ENCODE assay signal across 11 cellular contexts in genomic region chr11:68338041-68338800, GRCh38. TPM values are rescaled to one million over a fixed set of nuclear protein-coding genes. Genes with fewer than 3 reads are reported as not detected.
DNase-seq lines count a peak whose midpoint lies in the region; ATAC-seq and TF ChIP-seq lines count a peak whose summit lies in the region.
"Had no signal": no experiment of that assay in that cellular context is flagged by ENCODE, and none has a peak within 500 bp of the region (broad histone marks: within the 10 kb centered on the region; RNA-seq: fewer than 3 reads in every experiment).

No MANE protein-coding gene starts in this region.

- DNase-seq in CD4-positive, alpha-beta T cell: no peak
- DNase-seq in RWPE2 (ENCODE audit: low spot score): no peak
- DNase-seq in fibroblast of peridontal ligament (ENCODE audit: extremely low read depth): peak; percentile 99
- peak; percentile 89 for DNase-seq in posterior vena cava (ENCODE audit: low spot score)
- no peak for DNase-seq in kidney tubule cell (ENCODE audit: low spot score)
- DNase-seq in GM10266 (ENCODE audit: extremely low spot score): no peak
- DNase-seq: cortex of kidney; NCI-H82; stimulated activated CD4-positive, alpha-beta T cell treated with anti-CD3 and anti-CD28 coated beads, Interleukin-2, amount 100 ng/mL, for 24 hours had no signal

- POLR2A ChIA-PET in CD4-positive, alpha-beta T cell (lab: Charles Lee): interaction anchor here (1.2 kb wide), 1 partner anchor 10 kb away, joined by 6 read pairs; no protein-coding TSS in a partner anchor

- no peak overlapping the region for H3K4me3 ChIP-seq in RWPE2 (ENCODE audit: severe bottlenecking)

- TF ChIP-seq CTCF in CD4-positive, alpha-beta T cell (IDR thresholded peaks at IDR 0.05): no peak
- no peak for TF ChIP-seq CTCF in RWPE2 (IDR thresholded peaks at IDR 0.05; ENCODE audit: poor library complexity, severe bottlenecking)
- no peak for TF ChIP-seq CTCF in GM10266 (IDR thresholded peaks at IDR 0.05; ENCODE audit: control insufficient read depth, insufficient read depth, low read depth, missing control alignments)

- H3K36me3 ChIP-seq in RWPE2 (ENCODE audit: low read depth): no peaks in the 10 kb centered on the region

- H3K27ac ChIP-seq in CD4-positive, alpha-beta T cell (ENCODE audit: low read depth, low read length): no peak overlapping the region
- H3K27ac ChIP-seq in RWPE2 (ENCODE audit: poor library complexity, severe bottlenecking): peak overlapping the region; percentile 40

- no peak overlapping the region for H3K4me3 Mint-ChIP-seq in CD4-positive, alpha-beta T cell

- CTCF ChIA-PET in CD4-positive, alpha-beta T cell (lab: Charles Lee): no interaction called here

- intact Hi-C loops in CD4-positive, alpha-beta T cell (cut with DNase I, micrococcal nuclease): no loop called here
- intact Hi-C loops in posterior vena cava (cut with DNase I): no loop called here

- H3K36me3 Mint-ChIP-seq in CD4-positive, alpha-beta T cell (ENCODE audit: low read depth): no peaks in the 10 kb centered on the region

- peaks cover 53% of the 10 kb centered on the region for H3K4me1 Mint-ChIP-seq in CD4-positive, alpha-beta T cell (ENCODE audit: low read depth)

- ATAC-seq in CD4-positive, alpha-beta T cell (ENCODE audit: poor library complexity): no peak
- ATAC-seq in RWPE2 (ENCODE audit: low read depth): peak; percentile 61
- no peak for ATAC-seq in HG03460 (IDR thresholded peaks at IDR 0.05; ENCODE audit: unreplicated experiment)
- no peak for ATAC-seq in HG02852 (IDR thresholded peaks at IDR 0.05; ENCODE audit: unreplicated experiment)

- H3K9me3 ChIP-seq in CD4-positive, alpha-beta T cell (ENCODE audit: control insufficient read depth, low read length): no peaks in the 10 kb centered on the region
- no peaks in the 10 kb centered on the region for H3K9me3 ChIP-seq in RWPE2 (ENCODE audit: severe bottlenecking)

- H3K27me3 ChIP-seq in CD4-positive, alpha-beta T cell (ENCODE audit: control insufficient read depth, insufficient read depth, low read length): no peaks in the 10 kb centered on the region
- H3K27me3 ChIP-seq in RWPE2 (ENCODE audit: insufficient read depth, poor library complexity, severe bottlenecking): no peaks in the 10 kb centered on the region

- no peaks in the 10 kb centered on the region for H3K9me3 Mint-ChIP-seq in CD4-positive, alpha-beta T cell

- H3K4me1 ChIP-seq in RWPE2 (ENCODE audit: insufficient read depth, poor library complexity, severe bottlenecking): peaks cover 47% of the 10 kb centered on the region

- H3K27me3 Mint-ChIP-seq in CD4-positive, alpha-beta T cell: no peaks in the 10 kb centered on the region

- H3K27ac Mint-ChIP-seq in CD4-positive, alpha-beta T cell: peak overlapping the region; percentile 14

RNA-seq across cellular contexts. Expression of gene LRP5, which starts 25.8 kb away (rescaled TPM):
- total RNA-seq in CD4-positive, alpha-beta T cell: 1 to 10 TPM; 2.0 to 2.9 TPM
- 10 to 100 TPM; 46.2 to 48.5 TPM for total RNA-seq in posterior vena cava

Comparison
In these comparisons a context has a peak if more than half of its experiments do, and no peak if none do; other contexts are left out.
1. DNase-seq: peak in fibroblast of peridontal ligament (single experiment) and posterior vena cava (single experiment); none in CD4-positive, alpha-beta T cell (0 of 10), RWPE2 (single experiment), kidney tubule cell (single experiment) and GM10266 (single experiment).
2. RNA of gene LRP5, which starts 25.8 kb away (total RNA-seq): 46.2 to 48.5 TPM in posterior vena cava; 2.0 to 2.9 TPM in CD4-positive, alpha-beta T cell; every median in the first group is over 10 times any median in the second.